8 cellular contexts compared by ENCODE assay signal in the genomic region with DNA sequence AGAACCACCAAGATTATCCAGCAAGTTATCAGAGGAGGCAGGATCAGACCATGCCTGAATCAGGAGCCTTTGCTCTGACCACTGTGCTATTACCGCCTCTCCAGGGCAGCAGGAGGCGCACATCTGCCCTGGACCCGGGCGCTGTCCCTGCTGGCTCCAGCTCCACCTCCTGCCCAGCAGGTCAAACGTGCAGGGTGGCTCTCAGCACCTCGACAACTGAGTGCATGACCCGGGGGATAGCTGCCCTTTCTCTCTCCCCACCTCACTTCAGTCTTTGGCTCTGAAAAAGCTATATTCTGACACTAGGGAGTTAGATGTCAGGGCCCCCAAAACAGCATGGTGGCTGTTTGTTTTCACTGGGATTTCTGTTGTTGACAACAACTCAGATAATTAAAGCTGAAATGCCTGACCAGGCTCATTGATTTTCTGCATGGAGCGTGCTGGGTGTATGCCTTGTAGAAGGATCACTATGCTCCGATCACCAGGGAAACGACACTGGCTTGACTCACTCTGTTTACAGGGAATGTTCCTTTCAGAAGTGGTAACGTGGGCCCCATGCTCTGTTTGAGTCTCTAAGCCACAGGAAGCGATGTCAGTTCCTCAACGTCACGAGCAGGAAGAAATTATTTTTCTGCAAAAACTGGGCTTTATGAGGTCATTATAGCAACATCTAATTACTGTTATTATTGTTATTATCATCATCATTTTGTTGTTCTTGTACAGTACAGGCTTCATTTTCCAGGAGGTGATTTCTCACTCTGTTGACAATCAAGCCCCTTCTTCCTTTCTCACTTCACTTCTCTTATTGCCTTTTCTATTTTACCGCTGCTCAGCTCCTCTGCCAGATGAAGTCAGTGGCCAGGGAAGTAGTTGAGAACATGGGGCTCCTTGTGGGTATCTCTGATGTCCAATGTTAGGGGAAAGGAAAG.
DNase-seq lines count a peak whose midpoint lies in the region; ATAC-seq, FAIRE-seq and TF ChIP-seq lines count a peak whose summit lies in the region.

No MANE protein-coding gene starts in this region.

- peak; percentile 90 for TF ChIP-seq RAD21 in HepG2 (CRISPR knock-in tag; IDR thresholded peaks at IDR 0.05)

- H2AFZ ChIP-seq in HepG2 (ENCODE audit: low read length): peak overlapping the region; percentile 37

- ATAC-seq in HepG2 (peak; percentile 91), GM21367 (IDR thresholded peaks at IDR 0.05; ENCODE audit: unreplicated experiment) (no peak), GM19452 (IDR thresholded peaks at IDR 0.05; ENCODE audit: unreplicated experiment) (no peak)

- TF ChIP-seq EP300 in HepG2 (IDR thresholded peaks at IDR 0.05; ENCODE audit: low read depth in 2 of 2, low read length in 2 of 2) (peak in 1 of 2 experiments; percentile 69; a peak in 1 of 4 replicates), HepG2 (CRISPR knock-in tag; IDR thresholded peaks at IDR 0.05; ENCODE audit: borderline replicate concordance) (no peak)

- TF ChIP-seq POLR2A in HepG2 (IDR thresholded peaks at IDR 0.05; ENCODE audit: insufficient read depth in 1 of 2, low read depth in 2 of 2, low read length in 2 of 2): no peak

- no peaks in the 10 kb centered on the region for H4K20me1 ChIP-seq in HepG2 (ENCODE audit: insufficient read depth, low read length)

- no peaks in the 10 kb centered on the region for H3K9me3 ChIP-seq in HepG2 (ENCODE audit: low read length)

- BruUV-seq in HepG2 (replicated peaks; lab: Mats Ljungman, UMichigan): no TSS peak

- CTCF ChIA-PET in HepG2 (lab: Yijun Ruan, JAX; ENCODE audit: low intra/inter-chr PET ratio, low total read pairs): no interaction called here

- intact Hi-C loops in HepG2 (cut with micrococcal nuclease; ENCODE audit: unreplicated experiment): loop anchor here (1.0 to 5.0 kb wide), 3 partner anchors 54 to 132 kb away; no protein-coding TSS in a partner anchor

- H3K4me2 ChIP-seq in HepG2 (ENCODE audit: low read depth, low read length): peak overlapping the region; percentile 72

- peak overlapping the region; percentile 61 for H3K27ac ChIP-seq in HepG2 (ENCODE audit: extremely low read length, insufficient read depth, low read length)

- FAIRE-seq in colon (lab: Jason Lieb, UNC): peak; percentile 41
- FAIRE-seq in HepG2 (lab: Jason Lieb, UNC): peak; percentile 92

- POLR2A ChIA-PET in HepG2 (lab: Yijun Ruan, JAX): interaction anchor here (0.9 to 1.4 kb wide), 5 partner anchors 27 to 133 kb away, joined by 3 to 5 read pairs (median 4); a partner anchor contains a TSS

- in situ Hi-C loops in HepG2 (cut with HindIII; ENCODE audit: extremely low pct_ligation_motif_present, low pct_unique_long_range_greater_than_20kb): no loop called here

- H3K9ac ChIP-seq in HepG2 (ENCODE audit: insufficient read depth, low read depth, low read length): peak overlapping the region; percentile 44

- peak; percentile 94 for TF ChIP-seq CTCF in HepG2 (CRISPR knock-in tag; IDR thresholded peaks at IDR 0.05)

- no peaks in the 10 kb centered on the region for H3K79me2 ChIP-seq in HepG2 (ENCODE audit: insufficient read depth, low read length)

- DNase-seq in ELR (ENCODE audit: low read depth): peak; percentile 90
- DNase-seq in NCI-H2081 (lab: John Stamatoyannopoulos, UW): peak; percentile 63 to 65
- peak; percentile 40 for DNase-seq in activated CD4-positive, CD25-positive, alpha-beta regulatory T cell treated with anti-CD3 and anti-CD28 coated beads, Interleukin-2, amount 50 U/mL, for 72 hours
- DNase-seq in HepG2 (ENCODE audit: low spot score): peak; percentile 83
- peak; percentile 42 to 57 for DNase-seq in stimulated activated CD4-positive, alpha-beta T cell treated with anti-CD3 and anti-CD28 coated beads, Interleukin-2, amount 100 ng/mL, for 48 hours

- H3K27me3 ChIP-seq in HepG2 (ENCODE audit: control insufficient read depth in 1 of 2, insufficient read depth in 2 of 2, low read length in 2 of 2): no peaks in the 10 kb centered on the region; a peak in 1 of 5 replicates

- H3K4me1 ChIP-seq in HepG2 (ENCODE audit: insufficient read depth, low read length): peaks cover 59% of the 10 kb centered on the region

- WGBS in HepG2 (ENCODE audit: low lambda C conversion rate): 1% methylated on average over 14 of the region's 15 CpGs

- H3K4me3 ChIP-seq in HepG2 (replicated peaks in 1 of 3; ENCODE audit: insufficient read depth in 1 of 3, low read depth in 2 of 3, low read length in 3 of 3): peak overlapping the region in 2 of 3 experiments; percentile 3 to 54; a peak in 4 of 6 replicates

- no peaks in the 10 kb centered on the region for H3K36me3 ChIP-seq in HepG2 (replicated peaks in 1 of 2; ENCODE audit: control insufficient read depth in 1 of 2, insufficient read depth in 2 of 2, low read length in 2 of 2)

TF ChIP-seq in HepG2, 621 proteins besides CTCF, POLR2A, EP300 and RAD21 (continues in another document):
- TF ChIP-seq CBX1 (IDR thresholded peaks at IDR 0.05; ENCODE audit: low read depth) (no peak), NFKBIZ (CRISPR knock-in tag; IDR thresholded peaks at IDR 0.05) (no peak; the same call in 1 of the 2 replicates), MBNL3 (CRISPR knock-in tag; conservative IDR thresholded peaks at IDR 0.05) (no peak), ETV5 (CRISPR knock-in tag; IDR thresholded peaks at IDR 0.05; ENCODE audit: borderline replicate concordance) (peak; percentile 65; the same call in 1 of the 2 replicates), JDP2 (CRISPR knock-in tag; IDR thresholded peaks at IDR 0.05; ENCODE audit: borderline replicate concordance) (no peak), ZMYM4 (CRISPR knock-in tag; IDR thresholded peaks at IDR 0.05) (peak; percentile 77), ZNF569 (CRISPR knock-in tag; IDR thresholded peaks at IDR 0.05; ENCODE audit: borderline replicate concordance) (no peak), ZNF451 (CRISPR knock-in tag; IDR thresholded peaks at IDR 0.05) (no peak), ZNF432 (CRISPR knock-in tag; IDR thresholded peaks at IDR 0.05; ENCODE audit: borderline replicate concordance) (no peak), PLRG1 (conservative IDR thresholded peaks at IDR 0.05) (no peak), GATA4 (IDR thresholded peaks at IDR 0.05; ENCODE audit: borderline replicate concordance, low read depth) (no peak), HMGA1 (CRISPR knock-in tag; conservative IDR thresholded peaks at IDR 0.05) (no peak), POLR2AphosphoS5 (IDR thresholded peaks at IDR 0.05; ENCODE audit: low read depth, low read length) (no peak), SMARCE1 (IDR thresholded peaks at IDR 0.05; ENCODE audit: borderline replicate concordance) (no peak)
- TF ChIP-seq, protein P1, sequence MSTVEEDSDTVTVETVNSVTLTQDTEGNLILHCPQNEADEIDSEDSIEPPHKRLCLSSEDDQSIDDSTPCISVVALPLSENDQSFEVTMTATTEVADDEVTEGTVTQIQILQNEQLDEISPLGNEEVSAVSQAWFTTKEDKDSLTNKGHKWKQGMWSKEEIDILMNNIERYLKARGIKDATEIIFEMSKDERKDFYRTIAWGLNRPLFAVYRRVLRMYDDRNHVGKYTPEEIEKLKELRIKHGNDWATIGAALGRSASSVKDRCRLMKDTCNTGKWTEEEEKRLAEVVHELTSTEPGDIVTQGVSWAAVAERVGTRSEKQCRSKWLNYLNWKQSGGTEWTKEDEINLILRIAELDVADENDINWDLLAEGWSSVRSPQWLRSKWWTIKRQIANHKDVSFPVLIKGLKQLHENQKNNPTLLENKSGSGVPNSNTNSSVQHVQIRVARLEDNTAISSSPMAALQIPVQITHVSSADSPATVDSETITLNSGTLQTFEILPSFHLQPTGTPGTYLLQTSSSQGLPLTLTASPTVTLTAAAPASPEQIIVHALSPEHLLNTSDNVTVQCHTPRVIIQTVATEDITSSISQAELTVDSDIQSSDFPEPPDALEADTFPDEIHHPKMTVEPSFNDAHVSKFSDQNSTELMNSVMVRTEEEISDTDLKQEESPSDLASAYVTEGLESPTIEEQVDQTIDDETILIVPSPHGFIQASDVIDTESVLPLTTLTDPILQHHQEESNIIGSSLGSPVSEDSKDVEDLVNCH (CRISPR knock-in tag; IDR thresholded peaks at IDR 0.05): no peak; the same call in 1 of the 2 replicates
- TF ChIP-seq, protein P2, sequence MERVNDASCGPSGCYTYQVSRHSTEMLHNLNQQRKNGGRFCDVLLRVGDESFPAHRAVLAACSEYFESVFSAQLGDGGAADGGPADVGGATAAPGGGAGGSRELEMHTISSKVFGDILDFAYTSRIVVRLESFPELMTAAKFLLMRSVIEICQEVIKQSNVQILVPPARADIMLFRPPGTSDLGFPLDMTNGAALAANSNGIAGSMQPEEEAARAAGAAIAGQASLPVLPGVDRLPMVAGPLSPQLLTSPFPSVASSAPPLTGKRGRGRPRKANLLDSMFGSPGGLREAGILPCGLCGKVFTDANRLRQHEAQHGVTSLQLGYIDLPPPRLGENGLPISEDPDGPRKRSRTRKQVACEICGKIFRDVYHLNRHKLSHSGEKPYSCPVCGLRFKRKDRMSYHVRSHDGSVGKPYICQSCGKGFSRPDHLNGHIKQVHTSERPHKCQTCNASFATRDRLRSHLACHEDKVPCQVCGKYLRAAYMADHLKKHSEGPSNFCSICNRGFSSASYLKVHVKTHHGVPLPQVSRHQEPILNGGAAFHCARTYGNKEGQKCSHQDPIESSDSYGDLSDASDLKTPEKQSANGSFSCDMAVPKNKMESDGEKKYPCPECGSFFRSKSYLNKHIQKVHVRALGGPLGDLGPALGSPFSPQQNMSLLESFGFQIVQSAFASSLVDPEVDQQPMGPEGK (CRISPR knock-in tag; IDR thresholded peaks at IDR 0.05): no peak
- TF ChIP-seq, protein P3, sequence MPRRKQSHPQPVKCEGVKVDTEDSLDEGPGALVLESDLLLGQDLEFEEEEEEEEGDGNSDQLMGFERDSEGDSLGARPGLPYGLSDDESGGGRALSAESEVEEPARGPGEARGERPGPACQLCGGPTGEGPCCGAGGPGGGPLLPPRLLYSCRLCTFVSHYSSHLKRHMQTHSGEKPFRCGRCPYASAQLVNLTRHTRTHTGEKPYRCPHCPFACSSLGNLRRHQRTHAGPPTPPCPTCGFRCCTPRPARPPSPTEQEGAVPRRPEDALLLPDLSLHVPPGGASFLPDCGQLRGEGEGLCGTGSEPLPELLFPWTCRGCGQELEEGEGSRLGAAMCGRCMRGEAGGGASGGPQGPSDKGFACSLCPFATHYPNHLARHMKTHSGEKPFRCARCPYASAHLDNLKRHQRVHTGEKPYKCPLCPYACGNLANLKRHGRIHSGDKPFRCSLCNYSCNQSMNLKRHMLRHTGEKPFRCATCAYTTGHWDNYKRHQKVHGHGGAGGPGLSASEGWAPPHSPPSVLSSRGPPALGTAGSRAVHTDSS (CRISPR knock-in tag; conservative IDR thresholded peaks at IDR 0.05): no peak

Comparison
In these comparisons a context has a peak if more than half of its experiments do, and no peak if none do; other contexts are left out.
1. DNase-seq: peak in every context shown above with its lines; median percentile 90 in ELR; 83 in HepG2; 64 in NCI-H2081; 50 in stimulated activated CD4-positive, alpha-beta T cell treated with anti-CD3 and anti-CD28 coated beads, Interleukin-2, amount 100 ng/mL, for 48 hours; 40 in activated CD4-positive, CD25-positive, alpha-beta regulatory T cell treated with anti-CD3 and anti-CD28 coated beads, Interleukin-2, amount 50 U/mL, for 72 hours.